14 cellular contexts compared by ENCODE assay signal in the genomic region with DNA sequence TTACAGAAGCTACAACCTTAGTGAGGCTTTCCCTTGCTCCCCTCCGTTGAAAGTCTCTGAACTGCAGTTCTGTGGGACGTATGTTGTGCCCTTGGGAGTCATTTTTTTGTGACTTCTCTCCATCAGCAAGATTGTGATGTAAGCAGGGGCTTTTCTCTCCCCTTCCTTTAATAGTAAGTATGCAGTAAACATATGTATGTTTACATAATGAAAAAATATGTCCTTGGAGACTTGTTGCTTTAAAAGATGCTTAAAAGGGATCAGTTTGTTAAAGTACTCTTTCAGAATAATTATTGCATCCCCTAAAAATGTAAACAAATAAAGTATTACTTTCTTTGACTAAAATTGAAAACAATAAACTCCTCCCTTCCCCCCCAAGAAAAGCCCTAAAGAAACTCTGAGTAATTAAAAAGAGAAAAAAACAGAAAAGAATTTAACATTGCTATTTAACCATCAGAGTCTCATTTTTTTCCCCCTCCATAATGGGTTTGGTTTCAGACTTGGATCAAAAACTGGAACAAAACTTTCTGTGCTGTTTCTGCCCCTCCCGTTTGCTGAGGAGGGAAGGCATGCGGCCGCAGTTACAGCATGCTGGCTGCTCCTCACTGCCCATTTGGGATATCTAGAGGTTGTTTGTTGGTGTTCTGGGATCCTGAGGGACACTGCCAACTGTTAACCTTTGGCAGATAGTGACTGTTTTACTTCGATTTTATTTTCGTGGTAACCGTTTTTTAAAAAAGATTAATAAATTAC. TPM values are rescaled to one million over a fixed set of nuclear protein-coding genes. Genes with fewer than 3 reads are reported as not detected.
DNase-seq lines count a peak whose midpoint lies in the region; ATAC-seq and TF ChIP-seq lines count a peak whose summit lies in the region.
"Had no signal": no experiment of that assay in that cellular context is flagged by ENCODE, and none has a peak within 500 bp of the region (broad histone marks: within the 10 kb centered on the region; RNA-seq: fewer than 3 reads in every experiment).

No MANE protein-coding gene starts in this region.

- no peaks in the 10 kb centered on the region for H3K27me3 ChIP-seq in Peyer's patch
- no peaks in the 10 kb centered on the region for H3K27me3 ChIP-seq in fibroblast of lung (ENCODE audit: control insufficient read depth, insufficient read depth, low read length)
- H3K27me3 ChIP-seq in muscle layer of duodenum (ENCODE audit: low read depth, low read length) = no peaks in the 10 kb centered on the region
- H3K27me3 ChIP-seq in tibial nerve = no peaks in the 10 kb centered on the region

- TF ChIP-seq EP300 in tibial nerve (IDR thresholded peaks at IDR 0.05) = no peak

- H3K9ac ChIP-seq in fibroblast of lung (ENCODE audit: insufficient read depth, low read length) = peak overlapping the region; percentile 27

- H3K4me3 Mint-ChIP-seq in immature natural killer cell = no peak overlapping the region
- no peak overlapping the region for H3K4me3 Mint-ChIP-seq in stimulated activated naive CD8-positive, alpha-beta T cell treated with anti-CD3 and anti-CD28 coated beads, Interleukin-15, amount 100 ng/mL, for 72 hours
- H3K4me3 Mint-ChIP-seq: activated B cell treated with CpG ODN at 0.5 μM for 24 hours; central memory CD8-positive, alpha-beta T cell; stimulated activated naive CD8-positive, alpha-beta T cell treated with anti-CD3 and anti-CD28 coated beads, Interleukin-15, Interleukin-2, amounts not matched to agents 100 ng/mL and 50 ng/mL, for 24 hours had no signal

- H3K36me3 Mint-ChIP-seq in immature natural killer cell = no peaks in the 10 kb centered on the region

- 18 to 26% methylated on average over 8 of the region's 8 CpGs for WGBS in tibial nerve, 2 donors

- ATAC-seq in stimulated activated naive CD8-positive, alpha-beta T cell treated with anti-CD3 and anti-CD28 coated beads, Interleukin-15, amount 100 ng/mL, for 72 hours = no peak
- ATAC-seq: K562 had no signal

- H3K36me3 ChIP-seq in Peyer's patch (no peaks in the 10 kb centered on the region), fibroblast of lung (ENCODE audit: control insufficient read depth, insufficient read depth, low read length) (no peaks in the 10 kb centered on the region), muscle layer of duodenum (ENCODE audit: control insufficient read depth in 1 of 2, insufficient read depth in 2 of 2, low read length in 2 of 2) (peaks cover 0 to 11% of the 10 kb centered on the region in 2 donors), tibial nerve (no peaks in the 10 kb centered on the region)

- H3K4me2 ChIP-seq in fibroblast of lung (ENCODE audit: extremely low read depth, insufficient read depth, low read length) = peak overlapping the region; percentile 55

- H3K9me3 Mint-ChIP-seq in immature natural killer cell = no peaks in the 10 kb centered on the region
- H3K9me3 Mint-ChIP-seq in stimulated activated naive CD8-positive, alpha-beta T cell treated with anti-CD3 and anti-CD28 coated beads, Interleukin-15, amount 100 ng/mL, for 72 hours = no peaks in the 10 kb centered on the region
- H3K9me3 Mint-ChIP-seq: activated B cell treated with CpG ODN at 0.5 μM for 24 hours; central memory CD8-positive, alpha-beta T cell; stimulated activated naive CD8-positive, alpha-beta T cell treated with anti-CD3 and anti-CD28 coated beads, Interleukin-15, Interleukin-2, amounts not matched to agents 100 ng/mL and 50 ng/mL, for 24 hours had no signal

- TF ChIP-seq POLR2A in Peyer's patch (IDR thresholded peaks at IDR 0.05) = no peak
- no peak for TF ChIP-seq POLR2A in tibial nerve (IDR thresholded peaks at IDR 0.05)

- H3K27me3 Mint-ChIP-seq in immature natural killer cell (ENCODE audit: low read depth in 3 of 3) = peaks cover 0 to 5% (median 2%) of the 10 kb centered on the region in 3 donors
- H3K27me3 Mint-ChIP-seq in stimulated activated naive CD8-positive, alpha-beta T cell treated with anti-CD3 and anti-CD28 coated beads, Interleukin-15, amount 100 ng/mL, for 72 hours = no peaks in the 10 kb centered on the region
- H3K27me3 Mint-ChIP-seq: activated B cell treated with CpG ODN at 0.5 μM for 24 hours; stimulated activated naive CD8-positive, alpha-beta T cell treated with anti-CD3 and anti-CD28 coated beads, Interleukin-15, Interleukin-2, amounts not matched to agents 100 ng/mL and 50 ng/mL, for 24 hours had no signal

- TF ChIP-seq CTCF in Peyer's patch (IDR thresholded peaks at IDR 0.05) = no peak
- TF ChIP-seq CTCF in fibroblast of lung (conservative IDR thresholded peaks at IDR 0.05 in 1 of 2, IDR thresholded peaks at IDR 0.05 in 1 of 2; ENCODE audit: low read depth in 1 of 2, low read length in 2 of 2) = no peak
- TF ChIP-seq CTCF in tibial nerve (IDR thresholded peaks at IDR 0.05) = no peak

- H2AFZ ChIP-seq in fibroblast of lung (ENCODE audit: low read length) = no peak overlapping the region

- H3K4me1 ChIP-seq in Peyer's patch = peaks cover 0 to 36% (median 0%) of the 10 kb centered on the region in 4 donors
- H3K4me1 ChIP-seq in fibroblast of lung (ENCODE audit: control insufficient read depth, extremely low read depth, insufficient read depth, low read length) = peaks cover 57% of the 10 kb centered on the region
- H3K4me1 ChIP-seq in muscle layer of duodenum (ENCODE audit: control insufficient read depth in 1 of 2, insufficient read depth in 2 of 2, low read length in 2 of 2) = peaks cover 9 to 23% of the 10 kb centered on the region in 2 donors
- peaks cover 5 to 88% (median 30%) of the 10 kb centered on the region in 4 donors for H3K4me1 ChIP-seq in tibial nerve

- DNase-seq in Peyer's patch = no peak
- peak; percentile 36 to 49 for DNase-seq in fibroblast of lung (ENCODE audit: low read depth in 2 of 2)
- no peak for DNase-seq in tibial nerve (ENCODE audit: low spot score in 2 of 2)
- DNase-seq in immature natural killer cell = no peak
- DNase-seq in T1000 (lab: John Stamatoyannopoulos, UW) = no peak
- no peak for DNase-seq in stimulated activated naive CD8-positive, alpha-beta T cell treated with anti-CD3 and anti-CD28 coated beads, Interleukin-15, amount 100 ng/mL, for 72 hours
- no peak for DNase-seq in A172 (ENCODE audit: low spot score)
- DNase-seq: activated B cell treated with CpG ODN at 0.5 μM for 24 hours; NCI-H2171; stimulated activated CD4-positive, alpha-beta T cell treated with anti-CD3 and anti-CD28 coated beads, Interleukin-1b, Interleukin-23, amount 100 ng/mL, for 48 hours had no signal

- H3K27ac Mint-ChIP-seq in immature natural killer cell = no peak overlapping the region
- no peak overlapping the region for H3K27ac Mint-ChIP-seq in stimulated activated naive CD8-positive, alpha-beta T cell treated with anti-CD3 and anti-CD28 coated beads, Interleukin-15, amount 100 ng/mL, for 72 hours
- H3K27ac Mint-ChIP-seq: activated B cell treated with CpG ODN at 0.5 μM for 24 hours; stimulated activated naive CD8-positive, alpha-beta T cell treated with anti-CD3 and anti-CD28 coated beads, Interleukin-15, Interleukin-2, amounts not matched to agents 100 ng/mL and 50 ng/mL, for 24 hours had no signal

- peak overlapping the region; percentile 2 to 86 (median 28) for H3K27ac ChIP-seq in Peyer's patch
- H3K27ac ChIP-seq in fibroblast of lung (ENCODE audit: insufficient read depth, low read length) = peak overlapping the region; percentile 86
- H3K27ac ChIP-seq in muscle layer of duodenum (ENCODE audit: low read length) = peak overlapping the region; percentile 93
- peak overlapping the region; percentile 2 to 79 (median 64) for H3K27ac ChIP-seq in tibial nerve

- H3K4me3 ChIP-seq in Peyer's patch = peak overlapping the region in 1 of 4 donors; percentile 17
- H3K4me3 ChIP-seq in fibroblast of lung (replicated peaks in 1 of 4; ENCODE audit: control extremely low read depth in 1 of 4, insufficient read depth in 1 of 4, low read depth in 3 of 4, low read length in 4 of 4) = peak overlapping the region in 3 of 4 experiments; percentile 13 to 47 (median 17)
- peak overlapping the region in 1 of 2 donors; percentile 26 for H3K4me3 ChIP-seq in muscle layer of duodenum (ENCODE audit: low read depth in 1 of 2, low read length in 2 of 2)
- H3K4me3 ChIP-seq in tibial nerve = peak overlapping the region in 1 of 4 donors; percentile 4
- H3K4me3 ChIP-seq: K562 had no signal

- peaks cover 4 to 16% of the 10 kb centered on the region in 2 donors for H3K4me1 Mint-ChIP-seq in immature natural killer cell
- H3K4me1 Mint-ChIP-seq in stimulated activated naive CD8-positive, alpha-beta T cell treated with anti-CD3 and anti-CD28 coated beads, Interleukin-15, amount 100 ng/mL, for 72 hours = no peaks in the 10 kb centered on the region
- H3K4me1 Mint-ChIP-seq: central memory CD8-positive, alpha-beta T cell had no signal

- H4K20me1 ChIP-seq in fibroblast of lung (ENCODE audit: control insufficient read depth, extremely low read depth, insufficient read depth, low read length) = no peaks in the 10 kb centered on the region

- H3K9me3 ChIP-seq in Peyer's patch = no peaks in the 10 kb centered on the region
- no peaks in the 10 kb centered on the region for H3K9me3 ChIP-seq in fibroblast of lung (ENCODE audit: control insufficient read depth, insufficient read depth, low read depth, low read length)
- no peaks in the 10 kb centered on the region for H3K9me3 ChIP-seq in muscle layer of duodenum (ENCODE audit: control insufficient read depth in 1 of 2, low read length in 2 of 2)
- no peaks in the 10 kb centered on the region for H3K9me3 ChIP-seq in tibial nerve

- peaks cover 100% of the 10 kb centered on the region for H3K79me2 ChIP-seq in fibroblast of lung (ENCODE audit: control insufficient read depth, insufficient read depth, low read length)

RNA-seq across cellular contexts. Expression of a gene that starts 40.2 kb away (rescaled TPM):
- total RNA-seq in Peyer's patch (100 to 1,000 TPM; 171 to 456 (median 340) TPM), fibroblast of lung (139 and 281 TPM in 2 replicates), tibial nerve (100 to 1,000 TPM; 290 to 370 (median 346) TPM)
- polyA plus RNA-seq in fibroblast of lung (120 and 134 TPM in 2 replicates), immature natural killer cell (1 to 10 TPM in 2 of 3 donors, under 1 TPM in 1; 0.70 to 2.3 (median 1.2) TPM)
- polyA plus RNA-seq in fibroblast of lung (2012) = 77.4 and 100 TPM in 2 replicates
- polyA minus RNA-seq in fibroblast of lung (ENCODE audit: low replicate concordance) = 721 and 815 TPM in 2 replicates
- 120 and 180 TPM in 2 replicates for total RNA-seq in A172 (2014; rRNA removed; shearing (Covaris generic))

Comparison
In these comparisons a context has a peak if more than half of its experiments do, and no peak if none do; other contexts are left out.
1. DNase-seq: peak in fibroblast of lung (2 of 2); none in Peyer's patch (0 of 3), tibial nerve (0 of 2), immature natural killer cell (0 of 3), T1000 (single experiment), stimulated activated naive CD8-positive, alpha-beta T cell treated with anti-CD3 and anti-CD28 coated beads, Interleukin-15, amount 100 ng/mL, for 72 hours (0 of 2) and A172 (single experiment).
2. H3K27ac ChIP-seq: peak in every context shown above with its lines; median percentile 93 in muscle layer of duodenum; 86 in fibroblast of lung; 64 in tibial nerve; 28 in Peyer's patch.